12 cellular contexts compared by ENCODE assay signal in the genomic region with DNA sequence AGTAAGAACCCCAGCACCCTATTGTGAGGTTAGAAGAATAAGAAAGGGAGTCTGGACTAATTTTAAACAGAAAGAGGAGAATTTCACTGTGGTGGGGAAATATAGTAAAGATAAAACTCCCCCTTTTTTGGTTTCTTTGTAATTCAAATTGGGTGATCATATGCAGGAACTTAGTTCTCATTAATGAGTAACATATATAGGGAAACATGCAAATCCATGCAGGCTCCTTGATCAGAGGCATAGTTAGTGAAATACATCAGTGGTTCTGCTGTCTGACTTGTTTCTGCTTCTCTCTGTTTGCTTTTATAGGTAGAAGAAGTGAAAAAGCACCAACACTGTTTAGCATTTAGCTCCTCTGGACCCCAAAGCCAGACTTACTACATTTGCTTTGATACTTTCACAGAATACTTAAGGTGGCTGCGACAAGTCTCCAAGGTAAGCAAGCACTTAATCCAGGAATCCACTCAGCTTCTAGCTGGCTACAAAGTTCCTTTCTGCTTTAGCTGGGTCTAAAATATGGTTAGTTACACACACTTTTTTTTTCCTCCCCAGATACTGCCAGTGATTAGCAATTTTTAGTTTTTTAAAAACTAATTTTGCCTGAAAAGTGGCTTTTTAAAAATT.
DNase-seq lines count a peak whose midpoint lies in the region; ATAC-seq and TF ChIP-seq lines count a peak whose summit lies in the region.
"Had no signal": no experiment of that assay in that cellular context is flagged by ENCODE, and none has a peak within 500 bp of the region (broad histone marks: within the 10 kb centered on the region; RNA-seq: fewer than 3 reads in every experiment).

No MANE protein-coding gene starts in this region.

- no peak for TF ChIP-seq CTCF in Calu3 (IDR thresholded peaks at IDR 0.05; ENCODE audit: unreplicated experiment)
- no peak for TF ChIP-seq CTCF in heart left ventricle (IDR thresholded peaks at IDR 0.05)
- TF ChIP-seq CTCF in SK-N-SH (IDR thresholded peaks at IDR 0.05), result no peak
- TF ChIP-seq CTCF in heart right ventricle (IDR thresholded peaks at IDR 0.05), result no peak

- no peaks in the 10 kb centered on the region for H3K27me3 Mint-ChIP-seq in Calu3 (ENCODE audit: unreplicated experiment)
- H3K27me3 Mint-ChIP-seq: IgD-negative memory B cell had no signal

- intact Hi-C loops in Calu3 (cut with micrococcal nuclease; ENCODE audit: unreplicated experiment), result no loop called here
- intact Hi-C loops in heart left ventricle (cut with DNase I), result no loop called here
- intact Hi-C loops in heart right ventricle (cut with DNase I), result no loop called here

- H3K27ac ChIP-seq in HUES6 (ENCODE audit: low read depth, low read length) (peak overlapping the region; percentile 85), heart left ventricle (no peak overlapping the region), SK-N-SH (ENCODE audit: low read depth in 2 of 2, low read length in 1 of 2) (no peak overlapping the region), heart right ventricle (no peak overlapping the region)

- no peaks in the 10 kb centered on the region for H3K9me3 Mint-ChIP-seq in Calu3 (ENCODE audit: low read depth, unreplicated experiment)
- H3K9me3 Mint-ChIP-seq: activated naive CD4-positive, alpha-beta T cell treated with anti-CD3 and anti-CD28 coated beads, Interleukin-2, amount 50 U/mL, for 72 hours; IgD-negative memory B cell had no signal

- H3K9ac ChIP-seq in HUES6 (ENCODE audit: low read length) (peak overlapping the region; percentile 22), SK-N-SH (no peak overlapping the region)

- no peaks in the 10 kb centered on the region for H3K9me3 ChIP-seq in HUES6 (ENCODE audit: control insufficient read depth, insufficient read depth, low read depth, low read length)
- no peaks in the 10 kb centered on the region for H3K9me3 ChIP-seq in heart left ventricle
- H3K9me3 ChIP-seq in SK-N-SH, result no peaks in the 10 kb centered on the region
- H3K9me3 ChIP-seq in heart right ventricle, result no peaks in the 10 kb centered on the region

- no TSS peak for BruUV-seq in Calu3 (replicated peaks; lab: Mats Ljungman, UMichigan)

- peaks cover 51% of the 10 kb centered on the region for H3K4me1 Mint-ChIP-seq in Calu3 (ENCODE audit: low read depth, unreplicated experiment)

- WGBS in heart left ventricle, 4 donors, result 93 to 97% (median 95%) methylated on average over 1 of the region's 1 CpG
- 89% methylated on average over 1 of the region's 1 CpG for WGBS in SK-N-SH (ENCODE audit: low lambda C conversion rate)
- WGBS in heart right ventricle, 2 donors, result 94 to 97% methylated on average over 1 of the region's 1 CpG

- DNase-seq in Calu3, result no peak
- no peak for DNase-seq in heart left ventricle
- no peak for DNase-seq in NCI-H128 (lab: John Stamatoyannopoulos, UW; ENCODE audit: unreplicated experiment)
- no peak for DNase-seq in SK-N-SH
- no peak for DNase-seq in heart right ventricle
- DNase-seq: NCI-H82; stimulated activated CD4-positive, alpha-beta T cell treated with anti-CD3 and anti-CD28 coated beads, Interleukin-1b, Interleukin-23, amount 100 ng/mL, for 48 hours had no signal

- H2AFZ ChIP-seq in SK-N-SH (ENCODE audit: low read depth), result no peak overlapping the region

- no peaks in the 10 kb centered on the region for H3K36me3 Mint-ChIP-seq in Calu3 (ENCODE audit: insufficient read depth, unreplicated experiment)

- H4K20me1 ChIP-seq in SK-N-SH (ENCODE audit: insufficient read depth), result no peaks in the 10 kb centered on the region

- no peaks in the 10 kb centered on the region for H3K9me2 ChIP-seq in SK-N-SH

- H3K4me3 Mint-ChIP-seq in Calu3 (ENCODE audit: low read depth, unreplicated experiment), result no peak overlapping the region

- CTCF ChIA-PET in Calu3 (lab: Charles Lee), result no interaction called here
- CTCF ChIA-PET in SK-N-SH (lab: Yijun Ruan, JAX), result no interaction called here

- no peak overlapping the region for H3K4me2 ChIP-seq in SK-N-SH

- TF ChIP-seq EP300 in SK-N-SH (IDR thresholded peaks at IDR 0.05; ENCODE audit: borderline replicate concordance in 1 of 2, low read depth in 1 of 2, low read length in 1 of 2), result no peak

- H3K27ac Mint-ChIP-seq in Calu3 (ENCODE audit: unreplicated experiment), result peak overlapping the region; percentile 78
- H3K27ac Mint-ChIP-seq: activated naive CD4-positive, alpha-beta T cell treated with anti-CD3 and anti-CD28 coated beads, Interleukin-2, amount 50 U/mL, for 72 hours; IgD-negative memory B cell had no signal

- H3F3A ChIP-seq in SK-N-SH (replicated peaks; ENCODE audit: insufficient read depth), result no peaks in the 10 kb centered on the region

- H3K4me1 ChIP-seq in HUES6 (ENCODE audit: control insufficient read depth, insufficient read depth, low read length) (peaks cover 40% of the 10 kb centered on the region), heart left ventricle (peaks cover 0 to 4% (median 0%) of the 10 kb centered on the region in 12 donors), SK-N-SH (ENCODE audit: control insufficient read depth in 1 of 2, insufficient read depth in 2 of 2, low read depth in 1 of 2, low read length in 1 of 2) (no peaks in the 10 kb centered on the region; a peak in 1 of 4 replicates), heart right ventricle (peaks cover 0 to 7% (median 0%) of the 10 kb centered on the region in 9 donors)

- peaks cover 18% of the 10 kb centered on the region for H3K79me2 ChIP-seq in SK-N-SH (ENCODE audit: insufficient read depth)

- TF ChIP-seq POLR2A in heart left ventricle (IDR thresholded peaks at IDR 0.05), result no peak

- H3K36me3 ChIP-seq in HUES6 (ENCODE audit: control insufficient read depth, insufficient read depth, low read length) (no peaks in the 10 kb centered on the region; the same call in 1 of the 2 replicates), heart left ventricle (peaks cover 0 to 4% (median 0%) of the 10 kb centered on the region in 9 donors), SK-N-SH (replicated peaks in 1 of 2; ENCODE audit: control insufficient read depth in 1 of 2, insufficient read depth in 2 of 2, low read length in 1 of 2) (peaks cover 0 to 6% of the 10 kb centered on the region in 2 experiments), heart right ventricle (no peaks in the 10 kb centered on the region)

- peak; percentile 51 for ATAC-seq in GM19328 (IDR thresholded peaks at IDR 0.05; ENCODE audit: unreplicated experiment)
- peak; percentile 76 for ATAC-seq in HG02852 (IDR thresholded peaks at IDR 0.05; ENCODE audit: unreplicated experiment)
- no peak for ATAC-seq in heart left ventricle
- no peak for ATAC-seq in heart right ventricle

- H3K4me3 ChIP-seq in HUES6 (ENCODE audit: low read depth, low read length) (0 out of 2 replicates have a peak overlapping the region, but pooled peaks have one; percentile 21), heart left ventricle (no peak overlapping the region), SK-N-SH (ENCODE audit: low read depth in 2 of 2, low read length in 1 of 2) (no peak overlapping the region), heart right ventricle (no peak overlapping the region)

- POLR2A ChIA-PET in SK-N-SH (lab: Yijun Ruan, JAX), result no interaction called here

- TF ChIP-seq RAD21 in SK-N-SH (IDR thresholded peaks at IDR 0.05; ENCODE audit: low read length), result no peak

- H3K27me3 ChIP-seq in HUES6 (ENCODE audit: control insufficient read depth, insufficient read depth, low read length) (no peaks in the 10 kb centered on the region), heart left ventricle (no peaks in the 10 kb centered on the region), SK-N-SH (ENCODE audit: insufficient read depth) (no peaks in the 10 kb centered on the region), heart right ventricle (no peaks in the 10 kb centered on the region)

TF ChIP-seq in SK-N-SH, 30 proteins besides CTCF, POLR2A, EP300 and RAD21 (continues in another document):
- no peak for TF ChIP-seq FOSL2 (IDR thresholded peaks at IDR 0.05; ENCODE audit: borderline replicate concordance, low read depth)
- TF ChIP-seq, protein P1, sequence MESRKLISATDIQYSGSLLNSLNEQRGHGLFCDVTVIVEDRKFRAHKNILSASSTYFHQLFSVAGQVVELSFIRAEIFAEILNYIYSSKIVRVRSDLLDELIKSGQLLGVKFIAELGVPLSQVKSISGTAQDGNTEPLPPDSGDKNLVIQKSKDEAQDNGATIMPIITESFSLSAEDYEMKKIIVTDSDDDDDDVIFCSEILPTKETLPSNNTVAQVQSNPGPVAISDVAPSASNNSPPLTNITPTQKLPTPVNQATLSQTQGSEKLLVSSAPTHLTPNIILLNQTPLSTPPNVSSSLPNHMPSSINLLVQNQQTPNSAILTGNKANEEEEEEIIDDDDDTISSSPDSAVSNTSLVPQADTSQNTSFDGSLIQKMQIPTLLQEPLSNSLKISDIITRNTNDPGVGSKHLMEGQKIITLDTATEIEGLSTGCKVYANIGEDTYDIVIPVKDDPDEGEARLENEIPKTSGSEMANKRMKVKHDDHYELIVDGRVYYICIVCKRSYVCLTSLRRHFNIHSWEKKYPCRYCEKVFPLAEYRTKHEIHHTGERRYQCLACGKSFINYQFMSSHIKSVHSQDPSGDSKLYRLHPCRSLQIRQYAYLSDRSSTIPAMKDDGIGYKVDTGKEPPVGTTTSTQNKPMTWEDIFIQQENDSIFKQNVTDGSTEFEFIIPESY (IDR thresholded peaks at IDR 0.05; ENCODE audit: borderline replicate concordance, low read depth), result no peak
- TF ChIP-seq ELF1 (IDR thresholded peaks at IDR 0.05), result no peak
- no peak for TF ChIP-seq RFX5 (IDR thresholded peaks at IDR 0.05; ENCODE audit: low read length)
- no peak for TF ChIP-seq SIN3A (IDR thresholded peaks at IDR 0.05; ENCODE audit: borderline replicate concordance, low read depth, low read length)
- TF ChIP-seq JUND (IDR thresholded peaks at IDR 0.05), result no peak

Comparison
In these comparisons a context has a peak if more than half of its experiments do, and no peak if none do; other contexts are left out.
1. ATAC-seq: peak in GM19328 (single experiment) and HG02852 (single experiment); none in heart left ventricle (0 of 4) and heart right ventricle (0 of 8).